In the genomic region with DNA sequence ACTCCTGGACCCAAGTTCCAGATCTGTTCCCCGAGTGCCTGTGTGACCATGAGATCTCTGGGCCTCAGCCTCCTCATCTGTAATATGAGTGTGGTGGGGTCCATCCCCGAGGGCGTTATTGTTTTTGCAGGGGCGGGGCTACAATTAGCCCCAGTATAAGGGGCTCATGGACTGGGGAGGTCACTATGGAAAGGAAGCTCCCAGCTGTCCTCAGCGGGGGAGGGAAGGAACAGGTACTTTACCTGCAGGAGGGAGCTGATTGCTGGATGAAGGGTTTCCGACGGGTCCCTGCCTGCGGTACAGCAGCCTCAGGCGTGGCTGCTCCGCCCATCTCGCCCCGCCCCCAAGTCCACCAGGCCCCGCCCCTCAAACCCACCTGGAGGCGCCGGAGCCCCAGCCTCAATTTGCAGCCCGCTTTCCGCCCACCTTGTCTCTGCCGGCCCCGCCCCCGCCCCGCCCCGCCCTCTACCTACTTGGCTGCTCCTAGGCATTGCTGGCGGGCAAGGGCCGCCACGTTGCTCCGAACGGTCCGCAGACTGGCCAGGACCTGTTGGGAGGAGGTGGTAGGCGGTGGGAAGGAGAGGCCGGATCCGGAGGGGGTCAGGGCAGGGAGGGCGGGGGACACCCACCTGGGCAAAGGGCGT, we compare ENCODE assay signal across 1 cellular context.
TF ChIP-seq lines count a peak whose summit lies in the region.

No MANE protein-coding gene starts in this region.

TF ChIP-seq in Ishikawa, 13 proteins besides CTCF, POLR2A, EP300 and RAD21:
- TF ChIP-seq TAF1 (IDR thresholded peaks at IDR 0.05; ENCODE audit: low read depth): no peak
- TF ChIP-seq ZBTB7A (IDR thresholded peaks at IDR 0.05; ENCODE audit: low read depth): peak; percentile 59; the same call in 1 of the 2 replicates
TF ChIP-seq in Ishikawa: peak in this region for 1.
